Comparison of ENCODE assay signal across 7 cellular contexts in genomic region chr4:38674206-38675144, GRCh38. TPM values are rescaled to one million over a fixed set of nuclear protein-coding genes. Genes with fewer than 3 reads are reported as not detected.
A peak's percentile ranks its signal among the peaks of the same experiment; 100 is the strongest.
DNase-seq lines count a peak whose midpoint lies in the region; ATAC-seq and TF ChIP-seq lines count a peak whose summit lies in the region.

No MANE protein-coding gene starts in this region.

- H3K4me1 Mint-ChIP-seq in activated B cell treated with CpG ODN at 0.5 μM for 24 hours, result peaks cover 71% of the 10 kb centered on the region
- H3K4me1 Mint-ChIP-seq in stimulated activated memory B cell treated with anti-CD40 and anti-IgM and Interleukin-4, amounts not matched to agents 10 μg/mL and 1 μg/mL and 100 μg/mL, for 72 hours, result peaks cover 59% of the 10 kb centered on the region

- H3K9me3 ChIP-seq in iPS-20b (ENCODE audit: insufficient read depth, low read depth, low read length), result no peaks in the 10 kb centered on the region

- H3K27ac Mint-ChIP-seq in activated B cell treated with CpG ODN at 0.5 μM for 24 hours, result peak overlapping the region; percentile 54
- peak overlapping the region; percentile 83 for H3K27ac Mint-ChIP-seq in stimulated activated memory B cell treated with anti-CD40 and anti-IgM and Interleukin-4, amounts not matched to agents 10 μg/mL and 1 μg/mL and 100 μg/mL, for 72 hours

- peak overlapping the region; percentile 37 for H3K27ac ChIP-seq in iPS-20b (ENCODE audit: low read length)

- ATAC-seq in activated B cell treated with CpG ODN at 0.5 μM for 24 hours (ENCODE audit: low read depth), result no peak
- ATAC-seq in stimulated activated memory B cell treated with anti-CD40 and anti-IgM and Interleukin-4, amounts not matched to agents 10 μg/mL and 1 μg/mL and 100 μg/mL, for 72 hours, result no peak
- no peak for ATAC-seq in HG02840 (IDR thresholded peaks at IDR 0.05; ENCODE audit: low FRiP score, unreplicated experiment)

- no peaks in the 10 kb centered on the region for H3K9me3 Mint-ChIP-seq in activated B cell treated with CpG ODN at 0.5 μM for 24 hours
- peaks cover 3% of the 10 kb centered on the region for H3K9me3 Mint-ChIP-seq in stimulated activated memory B cell treated with anti-CD40 and anti-IgM and Interleukin-4, amounts not matched to agents 10 μg/mL and 1 μg/mL and 100 μg/mL, for 72 hours

- H3K36me3 Mint-ChIP-seq in activated B cell treated with CpG ODN at 0.5 μM for 24 hours (ENCODE audit: low read depth), result peaks cover 16% of the 10 kb centered on the region
- peaks cover 10% of the 10 kb centered on the region for H3K36me3 Mint-ChIP-seq in stimulated activated memory B cell treated with anti-CD40 and anti-IgM and Interleukin-4, amounts not matched to agents 10 μg/mL and 1 μg/mL and 100 μg/mL, for 72 hours

- H3K4me3 Mint-ChIP-seq in activated B cell treated with CpG ODN at 0.5 μM for 24 hours, result peak overlapping the region; percentile 42
- H3K4me3 Mint-ChIP-seq in stimulated activated memory B cell treated with anti-CD40 and anti-IgM and Interleukin-4, amounts not matched to agents 10 μg/mL and 1 μg/mL and 100 μg/mL, for 72 hours, result no peak overlapping the region

- CTCF ChIA-PET in HEK293T (lab: Yijun Ruan, JAX), result interaction anchor here (0.7 to 3.5 kb wide), 10 partner anchors 8 to 505 kb away, joined by 3 to 13 read pairs (median 3); no protein-coding TSS in a partner anchor
- CTCF ChIA-PET in activated B cell treated with CpG ODN at 0.5 μM for 24 hours (lab: Charles Lee), result interaction anchor here (0.6 to 5.2 kb wide), 30 partner anchors 8 to 614 kb away, joined by 3 to 221 read pairs (median 4); partner anchors contain the start of gene TLR10

- H3K36me3 ChIP-seq in iPS-20b (ENCODE audit: insufficient read depth, low read depth, low read length), result no peaks in the 10 kb centered on the region

- H3K4me1 ChIP-seq in iPS-20b (ENCODE audit: insufficient read depth, low read length), result peaks cover 50% of the 10 kb centered on the region

- no peak for TF ChIP-seq CTCF in activated B cell treated with CpG ODN at 0.5 μM for 24 hours (IDR thresholded peaks at IDR 0.05)

- H3K9ac ChIP-seq in iPS-20b (ENCODE audit: low read depth, low read length), result peak overlapping the region; percentile 46; the same call in 1 of the 2 replicates

- no peak for DNase-seq in HEK293T (ENCODE audit: extremely low spot score)
- no peak for DNase-seq in activated B cell treated with CpG ODN at 0.5 μM for 24 hours
- no peak for DNase-seq in cortex of kidney (lab: John Stamatoyannopoulos, UW)
- DNase-seq in A172 (ENCODE audit: low spot score), result no peak

- POLR2A ChIA-PET in HEK293T (lab: Yijun Ruan, JAX) (interaction anchor here (1.1 kb wide), 1 partner anchor 356 kb away, joined by 5 read pairs; no protein-coding TSS in a partner anchor), activated B cell treated with CpG ODN at 0.5 μM for 24 hours (lab: Charles Lee) (interaction anchor here (0.5 to 1.3 kb wide), 4 partner anchors 102 to 1942 kb away, joined by 4 to 7 read pairs (median 4); no protein-coding TSS in a partner anchor)

- intact Hi-C loops in activated B cell treated with CpG ODN at 0.5 μM for 24 hours (cut with micrococcal nuclease), result loop anchor here (1.0 to 5.0 kb wide), 7 partner anchors 57 to 872 kb away; partner anchors contain the start of gene TLR6

- peak overlapping the region; percentile 15; the same call in 1 of the 2 replicates for H3K4me3 ChIP-seq in iPS-20b (ENCODE audit: low read length)

- H3K27me3 ChIP-seq in iPS-20b (ENCODE audit: insufficient read depth, low read length), result no peaks in the 10 kb centered on the region

- no peaks in the 10 kb centered on the region for H3K27me3 Mint-ChIP-seq in activated B cell treated with CpG ODN at 0.5 μM for 24 hours
- no peaks in the 10 kb centered on the region for H3K27me3 Mint-ChIP-seq in stimulated activated memory B cell treated with anti-CD40 and anti-IgM and Interleukin-4, amounts not matched to agents 10 μg/mL and 1 μg/mL and 100 μg/mL, for 72 hours

TF ChIP-seq in HEK293T, 16 proteins besides CTCF, POLR2A, EP300 and RAD21:
- peak; percentile 73 for TF ChIP-seq PKNOX1 (IDR thresholded peaks at IDR 0.05)
- no peak for TF ChIP-seq FOXK2 (IDR thresholded peaks at IDR 0.05)

RNA-seq across cellular contexts. Expression of gene KLF3, which starts 10.5 kb away (rescaled TPM):
- total RNA-seq in activated B cell treated with CpG ODN at 0.5 μM for 24 hours, result 14.5 and 15.9 TPM in 2 replicates
- total RNA-seq in A172 (2014; rRNA removed; shearing (Covaris generic)), result 6.4 and 8.9 TPM in 2 replicates
